1 cellular context compared by ENCODE assay signal in the genomic region with DNA sequence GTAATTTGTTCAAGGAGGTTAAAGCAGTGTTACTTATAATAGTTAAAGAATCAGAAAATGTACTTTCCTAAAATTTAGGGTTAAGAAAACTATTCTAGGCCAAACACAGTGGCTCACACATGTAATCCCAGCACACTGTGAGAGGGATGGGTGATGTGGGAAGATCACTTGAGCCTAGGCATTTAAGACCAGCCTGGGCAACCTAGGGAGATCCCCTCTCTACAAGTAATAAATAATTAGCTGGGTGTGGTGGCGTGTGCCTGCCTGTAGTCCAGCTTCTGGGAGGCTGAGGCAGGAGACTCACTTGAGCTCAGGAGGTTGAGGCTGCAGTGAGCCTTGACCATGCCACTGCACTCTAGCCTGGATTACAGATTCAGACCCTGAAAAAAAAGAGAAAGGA.
TF ChIP-seq lines count a peak whose summit lies in the region.

No MANE protein-coding gene starts in this region.

TF ChIP-seq in HepG2, 621 proteins besides CTCF, POLR2A, EP300 and RAD21:
- TF ChIP-seq, protein P1, sequence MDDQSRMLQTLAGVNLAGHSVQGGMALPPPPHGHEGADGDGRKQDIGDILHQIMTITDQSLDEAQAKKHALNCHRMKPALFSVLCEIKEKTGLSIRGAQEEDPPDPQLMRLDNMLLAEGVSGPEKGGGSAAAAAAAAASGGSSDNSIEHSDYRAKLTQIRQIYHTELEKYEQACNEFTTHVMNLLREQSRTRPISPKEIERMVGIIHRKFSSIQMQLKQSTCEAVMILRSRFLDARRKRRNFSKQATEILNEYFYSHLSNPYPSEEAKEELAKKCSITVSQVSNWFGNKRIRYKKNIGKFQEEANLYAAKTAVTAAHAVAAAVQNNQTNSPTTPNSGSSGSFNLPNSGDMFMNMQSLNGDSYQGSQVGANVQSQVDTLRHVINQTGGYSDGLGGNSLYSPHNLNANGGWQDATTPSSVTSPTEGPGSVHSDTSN (CRISPR knock-in tag; IDR thresholded peaks at IDR 0.05; ENCODE audit: borderline replicate concordance) = no peak
- TF ChIP-seq, protein P2, sequence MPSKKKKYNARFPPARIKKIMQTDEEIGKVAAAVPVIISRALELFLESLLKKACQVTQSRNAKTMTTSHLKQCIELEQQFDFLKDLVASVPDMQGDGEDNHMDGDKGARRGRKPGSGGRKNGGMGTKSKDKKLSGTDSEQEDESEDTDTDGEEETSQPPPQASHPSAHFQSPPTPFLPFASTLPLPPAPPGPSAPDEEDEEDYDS (CRISPR knock-in tag; IDR thresholded peaks at IDR 0.05) = no peak
- TF ChIP-seq SIX4 (CRISPR knock-in tag; IDR thresholded peaks at IDR 0.05) (no peak), HNRNPK (IDR thresholded peaks at IDR 0.05; ENCODE audit: low read depth, low read length, poor library complexity, severe bottlenecking) (peak; percentile 8)
